In genomic region chr15:57572463-57572862, GRCh38 we compare ENCODE assay signal across 20 cellular contexts. TPM values are rescaled to one million over a fixed set of nuclear protein-coding genes. Genes with fewer than 3 reads are reported as not detected.
DNase-seq lines count a peak whose midpoint lies in the region; ATAC-seq and TF ChIP-seq lines count a peak whose summit lies in the region.
"Had no signal": no experiment of that assay in that cellular context is flagged by ENCODE, and none has a peak within 500 bp of the region (broad histone marks: within the 10 kb centered on the region; RNA-seq: fewer than 3 reads in every experiment).

No MANE protein-coding gene starts in this region.

- ATAC-seq in CD4-positive, alpha-beta T cell (ENCODE audit: poor library complexity): no peak
- ATAC-seq in GM19467 (IDR thresholded peaks at IDR 0.05; ENCODE audit: unreplicated experiment): no peak
- ATAC-seq: GM12878 had no signal

- no peaks in the 10 kb centered on the region; the same call in 1 of the 2 replicates for H3K27me3 ChIP-seq in BJ (ENCODE audit: control insufficient read depth, insufficient read depth, low read length)
- peaks cover 5% of the 10 kb centered on the region for H3K27me3 ChIP-seq in adipocyte (replicated peaks; ENCODE audit: control insufficient read depth, insufficient read depth, low read length)
- no peaks in the 10 kb centered on the region for H3K27me3 ChIP-seq in CD4-positive, alpha-beta T cell (ENCODE audit: control insufficient read depth, insufficient read depth, low read length)

- intact Hi-C loops in CD4-positive, alpha-beta T cell (cut with DNase I, micrococcal nuclease): no loop called here

- no peaks in the 10 kb centered on the region for H3K36me3 Mint-ChIP-seq in CD4-positive, alpha-beta T cell (ENCODE audit: low read depth)
- H3K36me3 Mint-ChIP-seq: CD14-positive monocyte had no signal

- no peak overlapping the region for H3K9ac ChIP-seq in adipocyte (ENCODE audit: low read length)

- H3K4me3 ChIP-seq in BJ (ENCODE audit: low read depth, low read length) (no peak overlapping the region), adipocyte (ENCODE audit: low read length) (no peak overlapping the region), fibroblast of villous mesenchyme (ENCODE audit: low read depth, low read length) (no peak overlapping the region)
- H3K4me3 ChIP-seq: GM12878 had no signal

- POLR2A ChIA-PET in BJ (lab: Charles Lee): no interaction called here
- POLR2A ChIA-PET in CD4-positive, alpha-beta T cell (lab: Charles Lee): no interaction called here

- no peak overlapping the region for H3K27ac Mint-ChIP-seq in CD4-positive, alpha-beta T cell
- H3K27ac Mint-ChIP-seq: CD14-positive monocyte, HFFc6 had no signal

- H3K27ac ChIP-seq in CD4-positive, alpha-beta T cell (ENCODE audit: low read depth, low read length): no peak overlapping the region

- H3K9me3 Mint-ChIP-seq in CD4-positive, alpha-beta T cell: no peaks in the 10 kb centered on the region
- H3K9me3 Mint-ChIP-seq: HFFc6 had no signal

- DNase-seq in AG08395 (ENCODE audit: low spot score) (peak; percentile 20), BJ (ENCODE audit: low read depth) (peak; percentile 73), adipocyte (ENCODE audit: low read depth) (peak; percentile 49), fibroblast of villous mesenchyme (ENCODE audit: low read depth) (peak; percentile 39), middle frontal gyrus (ENCODE audit: extremely low spot score, low spot score) (no peak)
- DNase-seq in CD4-positive, alpha-beta T cell: no peak
- no peak for DNase-seq in activated CD4-positive, CD25-positive, alpha-beta regulatory T cell (lab: John Stamatoyannopoulos, UW)
- DNase-seq: AML-193, COR-L47, HFFc6, NCI-H1417, NCI-H187 treated with DMSO at 0.1 percent for 48 hours, NCI-H226, NCI-H524, NCI-H82, OCI-M1, SHP77 treated with DMSO at 0.1 percent for 48 hours had no signal

- TF ChIP-seq CTCF in BJ (IDR thresholded peaks at IDR 0.05; ENCODE audit: insufficient read depth, low read depth, low read length): no peak
- no peak for TF ChIP-seq CTCF in fibroblast of villous mesenchyme (IDR thresholded peaks at IDR 0.05; ENCODE audit: insufficient read depth, low read depth, low read length)
- no peak for TF ChIP-seq CTCF in CD4-positive, alpha-beta T cell (IDR thresholded peaks at IDR 0.05)

- CTCF ChIA-PET in BJ (lab: Yijun Ruan, JAX): interaction anchor here (1.0 to 3.5 kb wide), 4 partner anchors 12 to 494 kb away, joined by 3 to 22 read pairs (median 4); no protein-coding TSS in a partner anchor
- CTCF ChIA-PET in CD4-positive, alpha-beta T cell (lab: Charles Lee): interaction anchor here (1.0 kb wide), 1 partner anchor 12 kb away, joined by 4 read pairs; no protein-coding TSS in a partner anchor

- peaks cover 3% of the 10 kb centered on the region for H3K4me1 ChIP-seq in adipocyte (ENCODE audit: control insufficient read depth, insufficient read depth, low read length)

- H3K27me3 Mint-ChIP-seq in CD4-positive, alpha-beta T cell: peaks cover 11% of the 10 kb centered on the region

- H3K36me3 ChIP-seq in BJ (ENCODE audit: control insufficient read depth, insufficient read depth, low read length) (no peaks in the 10 kb centered on the region), adipocyte (ENCODE audit: control insufficient read depth, insufficient read depth, low read length, severe bottlenecking) (no peaks in the 10 kb centered on the region)

- no peaks in the 10 kb centered on the region for H3K4me1 Mint-ChIP-seq in CD4-positive, alpha-beta T cell (ENCODE audit: low read depth)

- H3K4me3 Mint-ChIP-seq in CD4-positive, alpha-beta T cell: no peak overlapping the region
- H3K4me3 Mint-ChIP-seq: CD14-positive monocyte, HFFc6 had no signal

- H3K9me3 ChIP-seq in adipocyte (ENCODE audit: control insufficient read depth, low read length): no peaks in the 10 kb centered on the region
- no peaks in the 10 kb centered on the region for H3K9me3 ChIP-seq in CD4-positive, alpha-beta T cell (ENCODE audit: control insufficient read depth, low read length)

RNA-seq across cellular contexts. Expression of gene MYZAP, which starts 19.2 kb away (rescaled TPM):
- 0.11 and 0.45 TPM in 2 replicates for polyA plus RNA-seq in BJ (2011; rRNA removed)
- 0.09 TPM in 1 of 2 replicates, not detected in the other for polyA minus RNA-seq in BJ (2011; rRNA and poly(A)+ RNA removed)
- under 0.01 and 0.43 TPM in 2 replicates for total RNA-seq in fibroblast of villous mesenchyme
- 1 to 10 TPM in 1 of 2 experiments, under 1 TPM in 1; 0.66 to 1.1 TPM for total RNA-seq in CD4-positive, alpha-beta T cell
- total RNA-seq: GM12878 had no signal
- polyA plus RNA-seq: GM12878 had no signal

Comparison
In these comparisons a context has a peak if more than half of its experiments do, and no peak if none do; other contexts are left out.
1. DNase-seq: peak in AG08395 (single experiment), BJ (single experiment), adipocyte (single experiment) and fibroblast of villous mesenchyme (single experiment); none in middle frontal gyrus (single experiment), CD4-positive, alpha-beta T cell (0 of 10) and activated CD4-positive, CD25-positive, alpha-beta regulatory T cell (0 of 4).